ENCODE assay signal across 9 cellular contexts in the genomic region with DNA sequence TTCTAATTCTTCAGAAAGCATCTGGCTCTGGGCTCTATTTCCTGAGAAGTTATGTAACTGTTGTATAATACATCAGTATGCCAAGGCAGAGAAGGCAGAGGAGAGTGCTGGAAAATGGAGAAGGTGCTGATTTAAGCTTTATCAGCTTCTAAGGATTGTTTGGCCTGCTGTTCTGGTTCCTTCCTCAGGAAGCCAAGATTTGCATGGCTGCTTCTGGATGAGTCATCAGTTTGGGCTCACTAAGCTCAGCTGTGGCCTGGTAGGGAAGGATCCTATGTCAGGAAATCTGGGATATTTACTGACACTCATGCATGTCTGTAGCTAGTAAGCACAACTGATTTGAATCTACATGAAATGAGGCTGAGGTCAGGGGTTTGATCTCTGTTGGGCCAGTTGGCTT.
DNase-seq lines count a peak whose midpoint lies in the region; ATAC-seq and TF ChIP-seq lines count a peak whose summit lies in the region.
"Had no signal": no experiment of that assay in that cellular context is flagged by ENCODE, and none has a peak within 500 bp of the region (broad histone marks: within the 10 kb centered on the region; RNA-seq: fewer than 3 reads in every experiment).

No MANE protein-coding gene starts in this region.

- no peak for TF ChIP-seq CTCF in right atrium auricular region (IDR thresholded peaks at IDR 0.05)
- TF ChIP-seq CTCF in sigmoid colon (IDR thresholded peaks at IDR 0.05), result no peak

- no peak overlapping the region for H3K4me3 Mint-ChIP-seq in activated naive CD8-positive, alpha-beta T cell treated with anti-CD3 and anti-CD28 coated beads for 36 hours

- intact Hi-C loops in Right ventricle myocardium superior (cut with DNase I) (no loop called here), left ventricle myocardium superior (cut with micrococcal nuclease) (no loop called here), aorta (cut with DNase I) (no loop called here), sigmoid colon (cut with DNase I) (no loop called here)

- no peak overlapping the region for H3K27ac ChIP-seq in right atrium auricular region
- no peak overlapping the region for H3K27ac ChIP-seq in aorta (ENCODE audit: low read depth in 1 of 2, low read length in 2 of 2)
- no peak overlapping the region for H3K27ac ChIP-seq in sigmoid colon

- no peaks in the 10 kb centered on the region for H3K9me3 ChIP-seq in right atrium auricular region
- H3K9me3 ChIP-seq in aorta (ENCODE audit: control insufficient read depth, low read length), result no peaks in the 10 kb centered on the region
- H3K9me3 ChIP-seq in sigmoid colon, result no peaks in the 10 kb centered on the region

- H3K36me3 Mint-ChIP-seq in activated naive CD8-positive, alpha-beta T cell treated with anti-CD3 and anti-CD28 coated beads for 36 hours, result no peaks in the 10 kb centered on the region

- no peaks in the 10 kb centered on the region for H3K27me3 Mint-ChIP-seq in activated naive CD8-positive, alpha-beta T cell treated with anti-CD3 and anti-CD28 coated beads for 36 hours

- H3K27me3 ChIP-seq in right atrium auricular region, result no peaks in the 10 kb centered on the region
- H3K27me3 ChIP-seq in aorta (ENCODE audit: control insufficient read depth in 1 of 2, insufficient read depth in 2 of 2, low read length in 1 of 2), result no peaks in the 10 kb centered on the region
- H3K27me3 ChIP-seq in sigmoid colon, result no peaks in the 10 kb centered on the region

- H3K4me1 Mint-ChIP-seq in activated naive CD8-positive, alpha-beta T cell treated with anti-CD3 and anti-CD28 coated beads for 36 hours, result no peaks in the 10 kb centered on the region

- no peak overlapping the region for H3K27ac Mint-ChIP-seq in activated naive CD8-positive, alpha-beta T cell treated with anti-CD3 and anti-CD28 coated beads for 36 hours

- DNase-seq in Right ventricle myocardium superior (no peak), right atrium auricular region (ENCODE audit: low spot score) (no peak), UCSD-AML1 (lab: John Stamatoyannopoulos, UW; ENCODE audit: unreplicated experiment) (peak; percentile 2), left ventricle myocardium superior (peak; percentile 20), aorta (peak in 1 of 2 donors; percentile 39), T1000 (lab: John Stamatoyannopoulos, UW) (no peak), sigmoid colon (no peak)
- no peak for DNase-seq in activated naive CD8-positive, alpha-beta T cell treated with anti-CD3 and anti-CD28 coated beads for 36 hours
- DNase-seq: NCI-H1930 had no signal

- H3K36me3 ChIP-seq in right atrium auricular region (no peaks in the 10 kb centered on the region), aorta (ENCODE audit: control insufficient read depth in 1 of 2, insufficient read depth in 2 of 2, low read length in 1 of 2) (no peaks in the 10 kb centered on the region), sigmoid colon (no peaks in the 10 kb centered on the region)

- TF ChIP-seq EP300 in sigmoid colon (IDR thresholded peaks at IDR 0.05), result no peak

- H3K4me1 ChIP-seq in right atrium auricular region (no peaks in the 10 kb centered on the region), aorta (ENCODE audit: control insufficient read depth in 1 of 2, insufficient read depth in 2 of 2, low read length in 2 of 2) (peaks cover 0 to 3% of the 10 kb centered on the region in 2 donors), sigmoid colon (no peaks in the 10 kb centered on the region)

- H3K9me3 Mint-ChIP-seq in activated naive CD8-positive, alpha-beta T cell treated with anti-CD3 and anti-CD28 coated beads for 36 hours, result peaks cover 1% of the 10 kb centered on the region

- no peak overlapping the region for H3K4me3 ChIP-seq in right atrium auricular region
- no peak overlapping the region for H3K4me3 ChIP-seq in aorta (ENCODE audit: low read length in 2 of 2)
- no peak overlapping the region for H3K4me3 ChIP-seq in sigmoid colon

- no peak for TF ChIP-seq POLR2A in sigmoid colon (IDR thresholded peaks at IDR 0.05)

- peak; percentile 79 for ATAC-seq in Right ventricle myocardium superior (ENCODE audit: poor library complexity)
- ATAC-seq in left ventricle myocardium superior, result peak; percentile 88
- peak; percentile 66 for ATAC-seq in aorta (ENCODE audit: low FRiP score)

Comparison
In these comparisons a context has a peak if more than half of its experiments do, and no peak if none do; other contexts are left out.
1. DNase-seq: peak in UCSD-AML1 (single experiment) and left ventricle myocardium superior (single experiment); none in Right ventricle myocardium superior (single experiment), right atrium auricular region (single experiment), activated naive CD8-positive, alpha-beta T cell treated with anti-CD3 and anti-CD28 coated beads for 36 hours (single experiment), T1000 (single experiment) and sigmoid colon (single experiment).
2. Peak in every context shown above with its lines, with median percentiles within 50 percentile points of each other: ATAC-seq.